ENCODE assay signal across 21 cellular contexts in the genomic region with DNA sequence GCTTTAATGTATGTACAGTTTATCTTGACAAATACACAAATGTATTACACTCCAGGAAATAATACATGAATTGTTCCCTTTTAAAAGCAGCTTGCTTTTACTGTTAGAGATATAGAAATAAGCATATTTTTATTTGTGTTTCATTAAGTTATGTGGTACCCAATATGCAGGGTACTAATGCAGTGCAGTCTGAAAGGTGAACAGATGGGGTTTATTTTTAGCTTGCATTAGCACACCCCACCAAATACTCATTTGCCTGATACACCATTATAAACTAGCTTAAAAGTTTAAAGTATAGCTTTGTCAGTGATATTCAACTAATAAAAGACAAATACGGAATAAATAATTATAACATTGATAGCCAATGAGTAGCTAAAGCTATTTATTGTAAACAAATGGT.
DNase-seq lines count a peak whose midpoint lies in the region; ATAC-seq lines count a peak whose summit lies in the region.
"Had no signal": no experiment of that assay in that cellular context is flagged by ENCODE, and none has a peak within 500 bp of the region (broad histone marks: within the 10 kb centered on the region; RNA-seq: fewer than 3 reads in every experiment).

No MANE protein-coding gene starts in this region.

- DNase-seq in NCI-H82 (lab: John Stamatoyannopoulos, UW) (peak; percentile 44), NCI-H82 treated with DMSO at 0.1 percent for 48 hours (lab: John Stamatoyannopoulos, UW; ENCODE audit: unreplicated experiment) (no peak), NCI-H2171 (lab: John Stamatoyannopoulos, UW) (peak; percentile 9), cerebellar cortex (ENCODE audit: low spot score) (peak; percentile 13)
- DNase-seq: 8988T; ACHN; AML-193; BE2C; CD4-positive, alpha-beta T cell; CD8-positive, alpha-beta memory T cell; DMS153; DND-41; GDM1; H9 had no signal

- no peak for ATAC-seq in HG03432 (IDR thresholded peaks at IDR 0.05; ENCODE audit: unreplicated experiment)
- no peak for ATAC-seq in HG02938 (IDR thresholded peaks at IDR 0.05; ENCODE audit: unreplicated experiment)
- no peak for ATAC-seq in HG02759 (IDR thresholded peaks at IDR 0.05; ENCODE audit: unreplicated experiment)
- ATAC-seq: A549, GM12878, GM23338, HCT116 had no signal
